1 cellular context compared by ENCODE assay signal in the genomic region with DNA sequence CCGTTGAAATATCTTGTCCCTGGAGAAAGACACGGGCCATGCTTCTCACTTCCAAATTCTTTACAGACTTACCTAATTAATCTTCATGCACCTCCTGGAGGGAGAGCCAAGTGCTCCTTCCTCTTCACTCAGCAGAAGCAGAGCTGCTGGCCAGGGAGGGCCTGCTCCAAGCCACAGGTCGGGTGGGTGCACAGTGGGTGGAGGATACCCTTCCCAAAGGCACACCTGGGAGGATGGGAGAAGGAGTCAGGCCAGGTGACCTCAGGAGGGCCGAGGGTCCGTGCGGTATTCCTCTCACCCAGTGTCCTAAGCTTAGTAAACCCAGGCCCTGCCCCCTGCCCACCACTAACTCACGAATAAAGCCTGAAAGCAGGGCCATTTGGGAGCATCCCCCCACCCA.
TF ChIP-seq lines count a peak whose summit lies in the region.

No MANE protein-coding gene starts in this region.

TF ChIP-seq in WTC11, 78 proteins besides CTCF, POLR2A, EP300 and RAD21 (continued from another document):
- TF ChIP-seq, protein P1, sequence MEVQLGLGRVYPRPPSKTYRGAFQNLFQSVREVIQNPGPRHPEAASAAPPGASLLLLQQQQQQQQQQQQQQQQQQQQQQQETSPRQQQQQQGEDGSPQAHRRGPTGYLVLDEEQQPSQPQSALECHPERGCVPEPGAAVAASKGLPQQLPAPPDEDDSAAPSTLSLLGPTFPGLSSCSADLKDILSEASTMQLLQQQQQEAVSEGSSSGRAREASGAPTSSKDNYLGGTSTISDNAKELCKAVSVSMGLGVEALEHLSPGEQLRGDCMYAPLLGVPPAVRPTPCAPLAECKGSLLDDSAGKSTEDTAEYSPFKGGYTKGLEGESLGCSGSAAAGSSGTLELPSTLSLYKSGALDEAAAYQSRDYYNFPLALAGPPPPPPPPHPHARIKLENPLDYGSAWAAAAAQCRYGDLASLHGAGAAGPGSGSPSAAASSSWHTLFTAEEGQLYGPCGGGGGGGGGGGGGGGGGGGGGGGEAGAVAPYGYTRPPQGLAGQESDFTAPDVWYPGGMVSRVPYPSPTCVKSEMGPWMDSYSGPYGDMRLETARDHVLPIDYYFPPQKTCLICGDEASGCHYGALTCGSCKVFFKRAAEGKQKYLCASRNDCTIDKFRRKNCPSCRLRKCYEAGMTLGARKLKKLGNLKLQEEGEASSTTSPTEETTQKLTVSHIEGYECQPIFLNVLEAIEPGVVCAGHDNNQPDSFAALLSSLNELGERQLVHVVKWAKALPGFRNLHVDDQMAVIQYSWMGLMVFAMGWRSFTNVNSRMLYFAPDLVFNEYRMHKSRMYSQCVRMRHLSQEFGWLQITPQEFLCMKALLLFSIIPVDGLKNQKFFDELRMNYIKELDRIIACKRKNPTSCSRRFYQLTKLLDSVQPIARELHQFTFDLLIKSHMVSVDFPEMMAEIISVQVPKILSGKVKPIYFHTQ (CRISPR knock-in tag; IDR thresholded peaks at IDR 0.05), result no peak
- TF ChIP-seq, protein P2, sequence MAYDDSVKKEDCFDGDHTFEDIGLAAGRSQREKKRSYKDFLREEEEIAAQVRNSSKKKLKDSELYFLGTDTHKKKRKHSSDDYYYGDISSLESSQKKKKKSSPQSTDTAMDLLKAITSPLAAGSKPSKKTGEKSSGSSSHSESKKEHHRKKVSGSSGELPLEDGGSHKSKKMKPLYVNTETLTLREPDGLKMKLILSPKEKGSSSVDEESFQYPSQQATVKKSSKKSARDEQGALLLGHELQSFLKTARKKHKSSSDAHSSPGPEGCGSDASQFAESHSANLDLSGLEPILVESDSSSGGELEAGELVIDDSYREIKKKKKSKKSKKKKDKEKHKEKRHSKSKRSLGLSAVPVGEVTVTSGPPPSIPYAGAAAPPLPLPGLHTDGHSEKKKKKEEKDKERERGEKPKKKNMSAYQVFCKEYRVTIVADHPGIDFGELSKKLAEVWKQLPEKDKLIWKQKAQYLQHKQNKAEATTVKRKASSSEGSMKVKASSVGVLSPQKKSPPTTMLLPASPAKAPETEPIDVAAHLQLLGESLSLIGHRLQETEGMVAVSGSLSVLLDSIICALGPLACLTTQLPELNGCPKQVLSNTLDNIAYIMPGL (CRISPR knock-in tag; IDR thresholded peaks at IDR 0.05), result no peak
- no peak for TF ChIP-seq NR1H2 (CRISPR knock-in tag; IDR thresholded peaks at IDR 0.05)
- TF ChIP-seq, protein P3, sequence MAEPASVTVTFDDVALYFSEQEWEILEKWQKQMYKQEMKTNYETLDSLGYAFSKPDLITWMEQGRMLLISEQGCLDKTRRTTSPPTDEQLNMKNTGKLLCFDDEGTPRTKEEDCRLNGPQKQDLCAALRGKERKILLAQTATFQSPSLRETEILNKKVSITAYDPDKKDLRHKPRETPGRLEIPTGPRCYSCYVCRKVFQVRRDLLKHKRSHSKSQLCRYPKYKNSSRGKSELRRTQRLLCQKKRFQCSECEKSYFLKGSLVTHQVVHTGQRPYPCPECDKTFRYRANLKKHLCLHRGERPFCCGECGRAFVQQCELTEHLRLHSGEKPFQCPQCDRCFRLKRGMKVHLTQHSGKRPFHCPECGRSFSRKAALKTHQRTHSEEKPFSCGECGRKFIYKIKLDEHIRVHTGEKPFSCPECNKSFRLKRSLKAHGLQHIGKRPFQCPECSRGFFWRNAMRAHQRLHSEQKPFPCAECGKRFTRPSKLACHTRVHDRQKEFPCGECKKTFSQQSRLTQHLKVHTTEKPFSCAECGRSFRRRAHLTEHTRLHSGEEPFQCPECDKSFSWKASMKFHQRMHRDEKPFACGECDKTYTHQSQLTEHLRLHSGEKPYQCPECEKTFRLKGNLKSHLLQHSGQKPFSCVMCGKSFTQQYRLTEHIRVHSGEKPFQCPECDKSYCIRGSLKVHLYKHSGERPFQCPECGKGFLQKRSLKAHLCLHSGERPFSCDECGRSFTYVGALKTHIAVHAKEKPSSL (CRISPR knock-in tag; conservative IDR thresholded peaks at IDR 0.05), result no peak
